ENCODE assay signal across 37 cellular contexts in the genomic region with DNA sequence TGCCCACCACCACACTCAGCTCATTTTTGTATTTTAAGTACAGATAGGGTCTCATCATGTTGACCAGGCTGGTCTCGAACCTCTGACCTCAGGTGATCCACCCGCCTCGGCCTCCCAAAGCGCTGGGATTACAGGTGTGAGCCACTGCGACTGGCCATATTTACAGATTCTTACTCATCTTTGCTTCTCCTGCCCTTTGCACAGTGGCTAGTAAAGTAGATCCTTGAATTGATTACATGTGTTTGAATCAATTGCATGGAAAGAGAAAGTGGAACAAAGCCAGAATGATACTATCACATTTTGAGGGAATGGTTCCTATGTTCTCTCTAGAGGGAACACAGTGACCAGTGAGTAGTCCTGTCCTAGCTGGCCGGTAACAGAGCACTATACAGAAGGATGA. TPM values are rescaled to one million over a fixed set of nuclear protein-coding genes. Genes with fewer than 3 reads are reported as not detected.
DNase-seq lines count a peak whose midpoint lies in the region; ATAC-seq, FAIRE-seq and TF ChIP-seq lines count a peak whose summit lies in the region.
"Had no signal": no experiment of that assay in that cellular context is flagged by ENCODE, and none has a peak within 500 bp of the region (broad histone marks: within the 10 kb centered on the region; RNA-seq: fewer than 3 reads in every experiment).

No MANE protein-coding gene starts in this region.

- H3K36me3 ChIP-seq in mucosa of descending colon (ENCODE audit: low read depth) (no peaks in the 10 kb centered on the region), small intestine (ENCODE audit: control insufficient read depth in 2 of 2, insufficient read depth in 2 of 2, low read length in 2 of 2) (no peaks in the 10 kb centered on the region), SJCRH30 (no peaks in the 10 kb centered on the region)
- H3K36me3 ChIP-seq: BE2C; BLaER1; BLaER1 treated with 17β-estradiol and CSF1 and Interleukin-3, amounts not matched to agents 10 nM and 100 nM had no signal

- no peak overlapping the region for H3K4me3 Mint-ChIP-seq in naive thymus-derived CD8-positive, alpha-beta T cell
- H3K4me3 Mint-ChIP-seq: B cell; CD14-positive monocyte; CD4-positive, alpha-beta memory T cell; CD4-positive, alpha-beta T cell; CD8-positive, alpha-beta memory T cell; CD8-positive, alpha-beta T cell had no signal

- H3K27ac ChIP-seq in VCaP, result peak overlapping the region; percentile 59
- H3K27ac ChIP-seq in small intestine (ENCODE audit: low read depth in 1 of 2, low read length in 1 of 2), result no peak overlapping the region
- H3K27ac ChIP-seq in SJCRH30, result no peak overlapping the region
- H3K27ac ChIP-seq: 22Rv1; A549; BLaER1; BLaER1 treated with 17β-estradiol and CSF1 and Interleukin-3, amounts not matched to agents 10 nM and 100 nM; C4-2B had no signal

- TF ChIP-seq CTCF in VCaP (conservative IDR thresholded peaks at IDR 0.05) (no peak), mucosa of descending colon (IDR thresholded peaks at IDR 0.05) (no peak)

- H3K4me1 ChIP-seq in mucosa of descending colon (ENCODE audit: low read depth) (no peaks in the 10 kb centered on the region), small intestine (ENCODE audit: control insufficient read depth in 2 of 2, insufficient read depth in 1 of 2, low read depth in 1 of 2, low read length in 1 of 2) (no peaks in the 10 kb centered on the region), SJCRH30 (no peaks in the 10 kb centered on the region)
- H3K4me1 ChIP-seq: A549, BE2C, BLaER1, Caco-2 had no signal

- H3K36me3 Mint-ChIP-seq in naive thymus-derived CD8-positive, alpha-beta T cell, result no peaks in the 10 kb centered on the region
- H3K36me3 Mint-ChIP-seq: CD14-positive monocyte; CD4-positive, alpha-beta memory T cell; CD4-positive, CD25-positive, alpha-beta regulatory T cell; CD8-positive, alpha-beta memory T cell; CD8-positive, alpha-beta T cell had no signal

- no peaks in the 10 kb centered on the region for H3K27me3 ChIP-seq in small intestine (ENCODE audit: control insufficient read depth in 2 of 2, insufficient read depth in 2 of 2, low read length in 2 of 2)
- no peaks in the 10 kb centered on the region for H3K27me3 ChIP-seq in SJCRH30
- H3K27me3 ChIP-seq: BE2C; BLaER1; BLaER1 treated with 17β-estradiol and CSF1 and Interleukin-3, amounts not matched to agents 10 nM and 100 nM had no signal

- FAIRE-seq in small intestine (lab: Jason Lieb, UNC), result no peak
- FAIRE-seq: A204.1, A549, D721Med had no signal

- H3K9me3 Mint-ChIP-seq in naive thymus-derived CD8-positive, alpha-beta T cell, result peaks cover 0 to 4% (median 0%) of the 10 kb centered on the region in 9 donors
- H3K9me3 Mint-ChIP-seq: CD14-positive monocyte; CD4-positive, alpha-beta T cell; CD8-positive, alpha-beta T cell had no signal

- H3K9me3 ChIP-seq in mucosa of descending colon, result no peaks in the 10 kb centered on the region
- no peaks in the 10 kb centered on the region for H3K9me3 ChIP-seq in small intestine (ENCODE audit: control insufficient read depth, low read depth)
- H3K9me3 ChIP-seq in SJCRH30 (replicated peaks), result no peaks in the 10 kb centered on the region
- H3K9me3 ChIP-seq: A549; BE2C; BLaER1; BLaER1 treated with 17β-estradiol and CSF1 and Interleukin-3, amounts not matched to agents 10 nM and 100 nM; Caco-2 had no signal

- POLR2A ChIA-PET in naive thymus-derived CD8-positive, alpha-beta T cell (lab: Charles Lee), result no interaction called here

- no peak overlapping the region for H3K27ac Mint-ChIP-seq in naive thymus-derived CD8-positive, alpha-beta T cell
- H3K27ac Mint-ChIP-seq: B cell; CD4-positive, alpha-beta memory T cell; CD4-positive, alpha-beta T cell; CD4-positive, CD25-positive, alpha-beta regulatory T cell; CD8-positive, alpha-beta memory T cell; CD8-positive, alpha-beta T cell had no signal

- peak; percentile 64 for ATAC-seq in left colon
- peak; percentile 84 for ATAC-seq in mucosa of descending colon
- ATAC-seq in naive thymus-derived CD8-positive, alpha-beta T cell, result no peak
- no peak for ATAC-seq in HG03097 (IDR thresholded peaks at IDR 0.05; ENCODE audit: low FRiP score, unreplicated experiment)
- ATAC-seq: A549; CD8-positive, alpha-beta T cell had no signal

- 26 to 74% (median 43%) methylated on average over 6 of the region's 6 CpGs for WGBS in small intestine, 3 donors

- DNase-seq in left colon (no peak), mucosa of descending colon (no peak), small intestine (peak; percentile 75), SJCRH30 (no peak), middle frontal gyrus (ENCODE audit: extremely low spot score, low spot score) (no peak)
- DNase-seq in naive thymus-derived CD8-positive, alpha-beta T cell, result no peak
- DNase-seq: 8988T; ACHN; AML-193; BE2C; C1 segment of cervical spinal cord; Caco-2; Calu3; CD4-positive, alpha-beta memory T cell; CD4-positive, alpha-beta T cell; CD4-positive, CD25-positive, alpha-beta regulatory T cell; CD8-positive, alpha-beta memory T cell; CD8-positive, alpha-beta T cell; COR-L47; DMS 273 treated with DMSO at 0.1 percent for 48 hours; DMS153; DMS53; DMS79; DMS79 treated with DMSO at 0.1 percent for 48 hours; DND-41; EL had no signal

- H3K27me3 Mint-ChIP-seq in naive thymus-derived CD8-positive, alpha-beta T cell, result peaks cover 9 to 22% (median 14%) of the 10 kb centered on the region in 5 donors

- intact Hi-C loops in left colon (cut with DNase I, micrococcal nuclease), result no loop called here
- intact Hi-C loops in mucosa of descending colon (cut with DNase I, micrococcal nuclease), result no loop called here

- H3K4me3 ChIP-seq in mucosa of descending colon (no peak overlapping the region), small intestine (ENCODE audit: low read depth in 1 of 2, low read length in 2 of 2) (no peak overlapping the region), SJCRH30 (no peak overlapping the region)
- H3K4me3 ChIP-seq: A549; BLaER1; BLaER1 treated with 17β-estradiol and CSF1 and Interleukin-3, amounts not matched to agents 10 nM and 100 nM had no signal

- H3K4me1 Mint-ChIP-seq in naive thymus-derived CD8-positive, alpha-beta T cell, result no peaks in the 10 kb centered on the region
- H3K4me1 Mint-ChIP-seq: B cell; CD4-positive, alpha-beta memory T cell; CD4-positive, CD25-positive, alpha-beta regulatory T cell; CD8-positive, alpha-beta memory T cell had no signal

RNA-seq across cellular contexts. Expression of gene KLF4, which starts 15.4 kb away (rescaled TPM):
- total RNA-seq in left colon (100 to 1,000 TPM; 481 to 507 TPM), mucosa of descending colon (100 to 1,000 TPM; 203 to 454 (median 438) TPM)
- polyA plus RNA-seq in small intestine, result 100 to 1,000 TPM in 1 of 3 donors, 10 to 100 TPM in 2; 63.4 to 122 (median 72.7) TPM
- total RNA-seq in naive thymus-derived CD8-positive, alpha-beta T cell, result under 1 TPM; 0.82 to 0.96 TPM
- not detected for polyA plus RNA-seq in naive thymus-derived CD8-positive, alpha-beta T cell
- 3.8 and 3.9 TPM in 2 replicates for total RNA-seq in SJCRH30 (2014; rRNA removed; shearing (Covaris generic))
- polyA plus RNA-seq: CD4-positive, alpha-beta memory T cell; CD8-positive, alpha-beta memory T cell had no signal

Comparison
In these comparisons a context has a peak if more than half of its experiments do, and no peak if none do; other contexts are left out.
1. ATAC-seq: peak in left colon (single experiment) and mucosa of descending colon (single experiment); none in naive thymus-derived CD8-positive, alpha-beta T cell (0 of 2) and HG03097 (single experiment).
2. RNA of gene KLF4, which starts 15.4 kb away (total RNA-seq): 481 to 507 TPM in left colon and 203 to 454 TPM in mucosa of descending colon; 3.8 to 3.9 TPM in SJCRH30 and 0.82 to 0.96 TPM in naive thymus-derived CD8-positive, alpha-beta T cell; every median in the first group is over 10 times any median in the second.